2 cellular contexts compared by ENCODE assay signal in the genomic region with DNA sequence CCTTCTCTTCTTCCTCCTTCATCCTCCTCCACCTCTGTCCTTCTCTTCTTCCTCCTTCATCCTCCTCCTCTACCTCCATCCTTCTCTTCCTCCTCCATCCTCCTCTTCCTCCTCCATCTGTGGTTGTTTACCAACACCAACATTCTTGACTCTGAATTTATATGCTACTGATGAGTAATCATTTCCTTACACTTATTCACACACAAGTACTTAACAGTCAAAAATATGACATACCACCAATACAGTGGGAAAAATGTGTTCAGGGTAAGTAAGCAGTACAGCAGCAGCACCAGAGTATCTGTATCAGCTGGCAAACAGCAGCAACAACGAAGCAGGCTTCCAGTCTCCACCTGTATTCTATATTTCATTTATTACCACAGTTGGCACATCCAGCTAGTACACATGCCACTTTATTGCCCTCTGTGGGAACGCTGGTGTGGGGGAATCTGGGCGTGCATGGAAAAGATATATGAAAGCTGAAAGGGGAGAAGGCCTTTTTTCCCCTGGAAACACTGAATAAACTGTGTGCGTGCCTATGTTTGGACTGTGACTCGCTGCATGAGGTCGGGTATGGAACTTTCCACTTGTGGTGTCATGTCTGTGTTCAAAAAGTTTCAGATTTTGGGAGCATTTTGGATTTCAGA.
A peak's percentile ranks its signal among the peaks of the same experiment; 100 is the strongest.
TF ChIP-seq lines count a peak whose summit lies in the region.

No MANE protein-coding gene starts in this region.

TF ChIP-seq in A549, 52 proteins besides CTCF, POLR2A, EP300 and RAD21 (continued from another document):
- no peak for TF ChIP-seq FOSL2 (IDR thresholded peaks at IDR 0.05)
- TF ChIP-seq FOSL2 (CRISPR knock-in tag; IDR thresholded peaks at IDR 0.05) = peak; percentile 25; the same call in 1 of the 2 replicates
- TF ChIP-seq POLR2AphosphoS2 (conservative IDR thresholded peaks at IDR 0.05; ENCODE audit: low read length) = no peak
- no peak for TF ChIP-seq CBX8 (IDR thresholded peaks at IDR 0.05)
- TF ChIP-seq MAZ (IDR thresholded peaks at IDR 0.05; ENCODE audit: borderline replicate concordance, low read depth, low read length) = no peak
- TF ChIP-seq, protein P1, sequence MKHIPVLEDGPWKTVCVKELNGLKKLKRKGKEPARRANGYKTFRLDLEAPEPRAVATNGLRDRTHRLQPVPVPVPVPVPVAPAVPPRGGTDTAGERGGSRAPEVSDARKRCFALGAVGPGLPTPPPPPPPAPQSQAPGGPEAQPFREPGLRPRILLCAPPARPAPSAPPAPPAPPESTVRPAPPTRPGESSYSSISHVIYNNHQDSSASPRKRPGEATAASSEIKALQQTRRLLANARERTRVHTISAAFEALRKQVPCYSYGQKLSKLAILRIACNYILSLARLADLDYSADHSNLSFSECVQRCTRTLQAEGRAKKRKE (CRISPR knock-in tag; IDR thresholded peaks at IDR 0.05; ENCODE audit: low read depth) = no peak

TF ChIP-seq in HCT116, 20 proteins besides CTCF, POLR2A, EP300 and RAD21 (continued from another document):
- 0 out of 2 replicates have a peak, but pooled peaks have one; percentile 16 for TF ChIP-seq CEBPB (IDR thresholded peaks at IDR 0.05; ENCODE audit: low read depth)
- peak; percentile 56 for TF ChIP-seq JUND (IDR thresholded peaks at IDR 0.05)
- no peak for TF ChIP-seq SIN3A (IDR thresholded peaks at IDR 0.05; ENCODE audit: low read depth)
